ENCODE assay signal across 15 cellular contexts in genomic region chr9:96638606-96639364, GRCh38.
"Had no signal": no experiment of that assay in that cellular context is flagged by ENCODE, and none has a peak within 500 bp of the region (broad histone marks: within the 10 kb centered on the region; RNA-seq: fewer than 3 reads in every experiment).

No MANE protein-coding gene starts in this region.

- H3K4me3 ChIP-seq: skin epidermis had no signal

- H3K4me3 Mint-ChIP-seq: natural killer cell had no signal

- H3K36me3 Mint-ChIP-seq: natural killer cell had no signal

- H3K9me3 Mint-ChIP-seq: natural killer cell had no signal

- H3K27ac ChIP-seq: epithelial cell of prostate had no signal

- ATAC-seq: activated CD4-positive, CD25-positive, alpha-beta regulatory T cell treated with anti-CD3 and anti-CD28 coated beads, Interleukin-2, amount 50 U/mL, for 24 hours; natural killer cell had no signal

- H3K4me1 Mint-ChIP-seq: natural killer cell had no signal

- H3K27ac Mint-ChIP-seq: natural killer cell had no signal

- DNase-seq: activated CD4-positive, alpha-beta T cell treated with anti-CD3 and anti-CD28 coated beads, Interleukin-2, amount 50 U/mL, for 1 hour; activated naive CD4-positive, alpha-beta T cell; activated T-cell treated with anti-CD3 and anti-CD28 coated beads for 4 hours; aorta; hypothalamus; mesendoderm; natural killer cell; stimulated activated CD4-positive, alpha-beta T cell treated with anti-CD3 and anti-CD28 coated beads, Interleukin-15, amount 100 ng/mL, for 24 hours; stimulated activated CD4-positive, alpha-beta T cell treated with anti-CD3 and anti-CD28 coated beads, Interleukin-4, amount 100 ng/mL, for 1 hour; stimulated activated naive CD4-positive, alpha-beta T cell; T-helper 9 cell; trophoblast cell had no signal
